Comparison of ENCODE assay signal across 8 cellular contexts in genomic region chr15:31387483-31388118, GRCh38.
DNase-seq lines count a peak whose midpoint lies in the region; ATAC-seq and TF ChIP-seq lines count a peak whose summit lies in the region.

No MANE protein-coding gene starts in this region.

- H3K36me3 ChIP-seq in esophagus (ENCODE audit: control insufficient read depth in 2 of 2, insufficient read depth in 2 of 2, low read length in 1 of 2): no peaks in the 10 kb centered on the region
- no peaks in the 10 kb centered on the region for H3K36me3 ChIP-seq in gastrocnemius medialis
- H3K36me3 ChIP-seq in GM23338 (ENCODE audit: insufficient read depth): no peaks in the 10 kb centered on the region

- WGBS in esophagus, 2 donors: 23 to 27% methylated on average over 6 of the region's 6 CpGs

- no peak overlapping the region for H3K4me3 Mint-ChIP-seq in GM23338

- H3K27ac ChIP-seq in esophagus (ENCODE audit: low read depth in 2 of 2, low read length in 1 of 2) (peak overlapping the region; percentile 14 to 54), gastrocnemius medialis (peak overlapping the region; percentile 85 to 96 (median 91)), GM23338 (ENCODE audit: low read depth) (no peak overlapping the region)

- H3K79me2 ChIP-seq in GM23338 (replicated peaks; ENCODE audit: insufficient read depth): no peaks in the 10 kb centered on the region

- H3K4me2 ChIP-seq in GM23338: no peak overlapping the region

- no peaks in the 10 kb centered on the region for H3F3A ChIP-seq in GM23338 (replicated peaks; ENCODE audit: low read depth)

- H4K20me1 ChIP-seq in GM23338 (replicated peaks; ENCODE audit: insufficient read depth): no peaks in the 10 kb centered on the region

- ATAC-seq in gastrocnemius medialis (peak; percentile 73 to 83), GM23338 (no peak), GM19023 (IDR thresholded peaks at IDR 0.05; ENCODE audit: unreplicated experiment) (no peak), GM21619 (IDR thresholded peaks at IDR 0.05; ENCODE audit: unreplicated experiment) (no peak)

- TF ChIP-seq POLR2A in gastrocnemius medialis (IDR thresholded peaks at IDR 0.05): no peak

- H3K27ac Mint-ChIP-seq in GM23338: no peak overlapping the region

- TF ChIP-seq CTCF in HFF-Myc (IDR thresholded peaks at IDR 0.05; ENCODE audit: low read depth, low read length, missing control alignments): no peak
- TF ChIP-seq CTCF in gastrocnemius medialis (IDR thresholded peaks at IDR 0.05 in 4 of 5, conservative IDR thresholded peaks at IDR 0.05 in 1 of 5): no peak
- TF ChIP-seq CTCF in GM23338 (conservative IDR thresholded peaks at IDR 0.05; ENCODE audit: low read depth in 2 of 2): no peak

- in situ Hi-C loops in gastrocnemius medialis (cut with MboI; ENCODE audit: low sequenced_read_pairs in 4 of 4): no loop called here

- H2AFZ ChIP-seq in GM23338: no peak overlapping the region

- H3K4me1 ChIP-seq in esophagus (ENCODE audit: control insufficient read depth in 2 of 2, insufficient read depth in 2 of 2, low read length in 1 of 2) (peaks cover 0 to 7% of the 10 kb centered on the region in 2 donors), gastrocnemius medialis (peaks cover 24 to 46% of the 10 kb centered on the region in 2 donors), GM23338 (ENCODE audit: insufficient read depth) (no peaks in the 10 kb centered on the region)

- H3K4me1 Mint-ChIP-seq in GM23338: peaks cover 10% of the 10 kb centered on the region; the same call in 2 of the 3 replicates

- H3K27me3 Mint-ChIP-seq in GM23338 (ENCODE audit: insufficient read depth, low read depth, poor library complexity): peaks cover 5% of the 10 kb centered on the region

- intact Hi-C loops in gastrocnemius medialis (cut with DNase I; ENCODE audit: low total_unique reads): no loop called here

- peaks cover 4% of the 10 kb centered on the region; the same call in 1 of the 3 replicates for H3K36me3 Mint-ChIP-seq in GM23338 (ENCODE audit: low read depth)

- no peak overlapping the region for H3K4me3 ChIP-seq in HFF-Myc (replicated peaks; ENCODE audit: low read depth, low read length)
- no peak overlapping the region for H3K4me3 ChIP-seq in esophagus (ENCODE audit: low read depth in 1 of 2, low read length in 2 of 2)
- peak overlapping the region in 3 of 4 donors; percentile 5 to 40 (median 28) for H3K4me3 ChIP-seq in gastrocnemius medialis
- no peak overlapping the region for H3K4me3 ChIP-seq in GM23338

- H3K9me2 ChIP-seq in GM23338 (ENCODE audit: insufficient read depth): no peaks in the 10 kb centered on the region; the same call in 1 of the 2 replicates

- H3K9me3 ChIP-seq in esophagus (ENCODE audit: control insufficient read depth in 2 of 2, insufficient read depth in 1 of 2, low read depth in 1 of 2, low read length in 1 of 2) (no peaks in the 10 kb centered on the region), gastrocnemius medialis (no peaks in the 10 kb centered on the region)

- peak; percentile 40 for DNase-seq in HFF-Myc (ENCODE audit: extremely low read depth, low read depth)
- peak; percentile 83 to 84 for DNase-seq in SHP77 (lab: John Stamatoyannopoulos, UW)
- peak; percentile 77 to 92 for DNase-seq in gastrocnemius medialis
- no peak for DNase-seq in OCI-M2 (lab: John Stamatoyannopoulos, UW; ENCODE audit: unreplicated experiment)
- DNase-seq in GM23338 (ENCODE audit: low spot score): no peak

- H3K27me3 ChIP-seq in esophagus (ENCODE audit: control insufficient read depth in 1 of 2, insufficient read depth in 2 of 2, low read length in 2 of 2) (no peaks in the 10 kb centered on the region), gastrocnemius medialis (no peaks in the 10 kb centered on the region), GM23338 (ENCODE audit: insufficient read depth) (peaks cover 8% of the 10 kb centered on the region; the same call in 1 of the 2 replicates)

- H3K9me3 Mint-ChIP-seq in GM23338: peaks cover 9% of the 10 kb centered on the region

TF ChIP-seq in GM23338, 12 proteins besides CTCF, POLR2A, EP300 and RAD21:
- no peak for TF ChIP-seq EZH2 (IDR thresholded peaks at IDR 0.05; ENCODE audit: low read depth, unreplicated experiment)
- no peak for TF ChIP-seq STAT1 (IDR thresholded peaks at IDR 0.05; ENCODE audit: unreplicated experiment)

Comparison
In these comparisons a context has a peak if more than half of its experiments do, and no peak if none do; other contexts are left out.
1. DNase-seq: peak in HFF-Myc (single experiment), SHP77 (2 of 2) and gastrocnemius medialis (2 of 2); none in OCI-M2 (single experiment) and GM23338 (single experiment).
2. H3K4me3 ChIP-seq: peak in gastrocnemius medialis (3 of 4); none in HFF-Myc (single experiment), esophagus (0 of 2) and GM23338 (single experiment).
3. ATAC-seq: peak in gastrocnemius medialis (2 of 2); none in GM23338 (single experiment), GM19023 (single experiment) and GM21619 (single experiment).